Comparison of ENCODE assay signal across 25 cellular contexts in the genomic region with DNA sequence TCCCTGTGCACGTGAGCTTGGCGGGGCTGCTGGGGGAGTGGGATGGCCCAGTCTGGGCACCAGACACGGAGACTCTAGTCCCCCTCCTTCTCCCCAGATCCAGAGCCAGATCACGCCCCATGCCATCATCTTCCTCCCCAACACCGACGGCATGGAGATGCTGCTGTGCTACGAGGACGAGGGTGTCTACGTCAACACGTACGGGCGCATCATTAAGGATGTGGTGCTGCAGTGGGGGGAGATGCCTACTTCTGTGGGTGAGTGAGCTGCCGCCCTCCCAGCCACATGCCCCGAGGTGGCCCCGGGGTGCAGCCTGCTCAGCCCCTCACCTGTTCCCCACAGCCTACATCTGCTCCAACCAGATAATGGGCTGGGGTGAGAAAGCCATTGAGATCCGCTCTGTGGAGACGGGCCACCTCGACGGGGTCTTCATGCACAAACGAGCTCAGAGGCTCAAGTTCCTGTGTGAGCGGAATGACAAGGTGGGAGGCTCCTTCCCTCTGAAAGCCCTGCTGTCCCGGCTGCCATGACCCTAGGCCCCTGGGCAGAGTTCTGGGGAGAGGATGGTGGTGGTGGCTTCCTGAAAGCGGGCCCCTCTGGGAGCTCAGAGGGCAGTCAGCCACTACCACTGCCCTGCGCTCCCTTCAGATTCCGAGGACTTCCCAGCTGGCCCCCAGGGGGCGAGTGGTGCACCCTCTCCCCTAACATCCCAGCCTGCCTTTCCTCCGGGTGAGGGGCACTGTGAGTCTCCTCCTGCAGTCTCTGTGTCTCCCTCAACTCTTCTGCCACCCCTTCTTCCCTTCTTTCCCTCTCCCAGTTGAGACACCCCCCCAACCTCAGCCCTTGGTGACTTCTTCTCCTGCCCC. TPM values are rescaled to one million over a fixed set of nuclear protein-coding genes. Genes with fewer than 3 reads are reported as not detected.
"Had no signal": no experiment of that assay in that cellular context is flagged by ENCODE, and none has a peak within 500 bp of the region (broad histone marks: within the 10 kb centered on the region; RNA-seq: fewer than 3 reads in every experiment).

No MANE protein-coding gene starts in this region.

- H3K9me3 Mint-ChIP-seq: activated B cell treated with CpG ODN at 0.5 μM for 24 hours; activated CD4-positive, alpha-beta memory T cell treated with anti-CD3 and anti-CD28 coated beads, Interleukin-2, amount 10 ng/mL, durations not matched to agents 7 days and 5 days; mesothelial cell of epicardium; neural crest cell had no signal

- H3K4me1 ChIP-seq: foreskin keratinocyte had no signal

- H3K27ac Mint-ChIP-seq: activated B cell treated with CpG ODN at 0.5 μM for 24 hours; activated CD4-positive, alpha-beta memory T cell treated with anti-CD3 and anti-CD28 coated beads, Interleukin-2, amount 10 ng/mL, durations not matched to agents 7 days and 5 days; activated CD8-positive, alpha-beta memory T cell treated with anti-CD3 and anti-CD28 coated beads, Interleukin-2, amount 10 ng/mL, durations not matched to agents 7 days and 5 days; activated naive CD8-positive, alpha-beta T cell; mesothelial cell of epicardium had no signal

- H3K36me3 ChIP-seq: ovary had no signal

- H3K9me3 ChIP-seq: ovary, stomach had no signal

- FAIRE-seq: islet of Langerhans, TTC549 had no signal

- H3K27ac ChIP-seq: epithelial cell of prostate, foreskin keratinocyte, ovary, stomach had no signal

- H3K4me3 ChIP-seq: lung, ovary, smooth muscle cell, stomach had no signal

- H3K4me3 Mint-ChIP-seq: activated B cell treated with CpG ODN at 0.5 μM for 24 hours; activated CD4-positive, alpha-beta memory T cell treated with anti-CD3 and anti-CD28 coated beads, Interleukin-2, amount 10 ng/mL, durations not matched to agents 7 days and 5 days; activated CD8-positive, alpha-beta memory T cell treated with anti-CD3 and anti-CD28 coated beads, Interleukin-2, amount 10 ng/mL, durations not matched to agents 7 days and 5 days; activated naive CD8-positive, alpha-beta T cell; mesothelial cell of epicardium; neural crest cell had no signal

- DNase-seq: activated B cell treated with CpG ODN at 0.5 μM for 24 hours; activated CD4-positive, alpha-beta memory T cell treated with anti-CD3 and anti-CD28 coated beads, Interleukin-2, amount 10 ng/mL, durations not matched to agents 7 days and 5 days; activated CD4-positive, alpha-beta T cell treated with anti-CD3 and anti-CD28 coated beads for 4 hours; activated CD8-positive, alpha-beta memory T cell treated with anti-CD3 and anti-CD28 coated beads, Interleukin-2, amount 10 ng/mL, durations not matched to agents 7 days and 5 days; dermis blood vessel endothelial cell; effector memory CD4-positive, alpha-beta T cell; foreskin keratinocyte; hippocampal formation; stimulated activated CD4-positive, alpha-beta T cell treated with anti-CD3 and anti-CD28 coated beads, Interleukin-4, amount 100 ng/mL, for 1 hour; stomach had no signal

- H3K27me3 ChIP-seq: foreskin keratinocyte, ovary had no signal

- H3K27me3 Mint-ChIP-seq: activated B cell treated with CpG ODN at 0.5 μM for 24 hours; activated naive CD8-positive, alpha-beta T cell had no signal

- H3K36me3 Mint-ChIP-seq: activated naive CD8-positive, alpha-beta T cell had no signal

RNA-seq across cellular contexts. Expression of gene CHRNE, which starts 6.3 kb away (rescaled TPM):
- total RNA-seq: foreskin keratinocyte had no signal

RNA-seq across cellular contexts. Expression of gene GP1BA, which starts 35.5 kb away (rescaled TPM):
- total RNA-seq: activated B cell treated with CpG ODN at 0.5 μM for 24 hours; activated CD4-positive, alpha-beta memory T cell treated with anti-CD3 and anti-CD28 coated beads, Interleukin-2, amount 10 ng/mL, durations not matched to agents 7 days and 5 days; activated CD8-positive, alpha-beta memory T cell treated with anti-CD3 and anti-CD28 coated beads, Interleukin-2, amount 10 ng/mL, durations not matched to agents 7 days and 5 days; cerebellum; dermis blood vessel endothelial cell; fibroblast of lung; foreskin keratinocyte; mesothelial cell of epicardium; neural crest cell; pulmonary artery endothelial cell; sciatic nerve; smooth muscle cell; stomach; T-helper 2 cell treated with Interferon-gamma antibody and Interleukin-4, amounts not matched to agents 100 ng/mL and 5 ng/mL, for 36 hours; temporal lobe had no signal
- polyA plus RNA-seq: fibroblast of lung, foreskin keratinocyte had no signal
